ENCODE assay signal across 16 cellular contexts in genomic region chr4:8682725-8683124, GRCh38.
DNase-seq lines count a peak whose midpoint lies in the region; ATAC-seq and TF ChIP-seq lines count a peak whose summit lies in the region.
"Had no signal": no experiment of that assay in that cellular context is flagged by ENCODE, and none has a peak within 500 bp of the region (broad histone marks: within the 10 kb centered on the region; RNA-seq: fewer than 3 reads in every experiment).

No MANE protein-coding gene starts in this region.

- no peak overlapping the region for H2BK12ac ChIP-seq in neuronal stem cell (ENCODE audit: low read length)

- intact Hi-C loops in upper lobe of right lung (cut with DNase I), result no loop called here
- intact Hi-C loops in activated CD4-positive, alpha-beta T cell treated with anti-CD3 and anti-CD28 coated beads for 36 hours (cut with DNase I, micrococcal nuclease), result no loop called here

- H3K27me3 ChIP-seq in BE2C (no peaks in the 10 kb centered on the region), RWPE2 (ENCODE audit: insufficient read depth, poor library complexity, severe bottlenecking) (peaks cover 28% of the 10 kb centered on the region), neuronal stem cell (ENCODE audit: control insufficient read depth in 3 of 3, insufficient read depth in 3 of 3, low read depth in 1 of 3, low read length in 3 of 3) (peaks cover 0 to 12% (median 4%) of the 10 kb centered on the region in 3 experiments), upper lobe of right lung (peaks cover 4% of the 10 kb centered on the region)
- H3K27me3 ChIP-seq: BLaER1 treated with 17β-estradiol and CSF1 and Interleukin-3, amounts not matched to agents 10 nM and 100 nM had no signal

- H3K9ac ChIP-seq in neuronal stem cell (ENCODE audit: low read depth, low read length, poor library complexity), result no peak overlapping the region
- H3K9ac ChIP-seq: BLaER1 treated with 17β-estradiol and CSF1 and Interleukin-3, amounts not matched to agents 10 nM and 100 nM had no signal

- CTCF ChIA-PET in activated CD4-positive, alpha-beta T cell treated with anti-CD3 and anti-CD28 coated beads for 36 hours (lab: Charles Lee), result no interaction called here

- no peak overlapping the region for H3K27ac Mint-ChIP-seq in activated CD4-positive, alpha-beta T cell treated with anti-CD3 and anti-CD28 coated beads for 36 hours
- H3K27ac Mint-ChIP-seq: CD8-positive, alpha-beta T cell; GM23338 had no signal

- no peak overlapping the region for H2AK5ac ChIP-seq in neuronal stem cell (ENCODE audit: low read depth, low read length)

- no peak overlapping the region for H3K4me3 ChIP-seq in BE2C (ENCODE audit: low read depth, low read length)
- no peak overlapping the region for H3K4me3 ChIP-seq in RWPE2 (ENCODE audit: severe bottlenecking)
- no peak overlapping the region for H3K4me3 ChIP-seq in neuronal stem cell (ENCODE audit: low read length in 2 of 2)
- H3K4me3 ChIP-seq in upper lobe of right lung, result no peak overlapping the region
- H3K4me3 ChIP-seq: BLaER1 treated with 17β-estradiol and CSF1 and Interleukin-3, amounts not matched to agents 10 nM and 100 nM; GM23338 had no signal

- H3K27me3 Mint-ChIP-seq in activated CD4-positive, alpha-beta T cell treated with anti-CD3 and anti-CD28 coated beads for 36 hours, result peaks cover 11% of the 10 kb centered on the region

- no peak overlapping the region for H3K4ac ChIP-seq in neuronal stem cell (ENCODE audit: low read length)

- no peaks in the 10 kb centered on the region for H3K36me3 Mint-ChIP-seq in activated CD4-positive, alpha-beta T cell treated with anti-CD3 and anti-CD28 coated beads for 36 hours (ENCODE audit: low read depth)
- H3K36me3 Mint-ChIP-seq: CD8-positive, alpha-beta T cell had no signal

- H3K79me1 ChIP-seq in neuronal stem cell (ENCODE audit: low read depth, low read length), result no peaks in the 10 kb centered on the region

- H3K4me3 Mint-ChIP-seq in activated CD4-positive, alpha-beta T cell treated with anti-CD3 and anti-CD28 coated beads for 36 hours, result no peak overlapping the region
- H3K4me3 Mint-ChIP-seq: CD8-positive, alpha-beta T cell; GM23338 had no signal

- WGBS in neuronal stem cell (ENCODE audit: extremely low coverage in 2 of 2, insufficient read length in 2 of 2, insufficient replicate concordance in 1 of 2), 2 donors, result no CpG with 5 or more reads among the region's 10 CpGs

- POLR2A ChIA-PET in activated CD4-positive, alpha-beta T cell treated with anti-CD3 and anti-CD28 coated beads for 36 hours (lab: Charles Lee), result no interaction called here

- H3K9me3 ChIP-seq in BE2C, result no peaks in the 10 kb centered on the region
- no peaks in the 10 kb centered on the region for H3K9me3 ChIP-seq in RWPE2 (ENCODE audit: severe bottlenecking)
- peaks cover 0 to 2% of the 10 kb centered on the region in 2 donors for H3K9me3 ChIP-seq in neuronal stem cell (replicated peaks in 1 of 2; ENCODE audit: control insufficient read depth in 2 of 2, insufficient read depth in 1 of 2, low read depth in 1 of 2, low read length in 2 of 2)
- no peaks in the 10 kb centered on the region for H3K9me3 ChIP-seq in upper lobe of right lung

- H2BK5ac ChIP-seq in neuronal stem cell (ENCODE audit: low read length), result no peak overlapping the region

- no peak overlapping the region for H2AFZ ChIP-seq in neuronal stem cell (ENCODE audit: low read length)
- H2AFZ ChIP-seq: GM23338 had no signal

- ATAC-seq in RWPE2 (ENCODE audit: low read depth) (no peak), upper lobe of right lung (no peak), HG02938 (IDR thresholded peaks at IDR 0.05; ENCODE audit: unreplicated experiment) (no peak)
- ATAC-seq in activated CD4-positive, alpha-beta T cell treated with anti-CD3 and anti-CD28 coated beads for 36 hours, result no peak
- ATAC-seq: CD8-positive, alpha-beta T cell; GM23338; HCT116 had no signal

- TF ChIP-seq CTCF in BE2C (IDR thresholded peaks at IDR 0.05; ENCODE audit: low read depth, low read length) (no peak), RWPE2 (IDR thresholded peaks at IDR 0.05; ENCODE audit: poor library complexity, severe bottlenecking) (no peak), upper lobe of right lung (IDR thresholded peaks at IDR 0.05) (no peak)

- H3K9me3 Mint-ChIP-seq in activated CD4-positive, alpha-beta T cell treated with anti-CD3 and anti-CD28 coated beads for 36 hours (ENCODE audit: low read depth), result peaks cover 3% of the 10 kb centered on the region
- H3K9me3 Mint-ChIP-seq: CD8-positive, alpha-beta T cell; GM23338 had no signal

- H3K4me1 ChIP-seq in BE2C (no peaks in the 10 kb centered on the region), RWPE2 (ENCODE audit: insufficient read depth, poor library complexity, severe bottlenecking) (no peaks in the 10 kb centered on the region), neuronal stem cell (ENCODE audit: control insufficient read depth in 2 of 2, insufficient read depth in 1 of 2, low read depth in 1 of 2, low read length in 2 of 2) (no peaks in the 10 kb centered on the region), upper lobe of right lung (no peaks in the 10 kb centered on the region)
- H3K4me1 ChIP-seq: BLaER1 treated with 17β-estradiol and CSF1 and Interleukin-3, amounts not matched to agents 10 nM and 100 nM had no signal

- no peak overlapping the region for H2BK120ac ChIP-seq in neuronal stem cell (ENCODE audit: low read depth, low read length)

- H3K36me3 ChIP-seq in BE2C (no peaks in the 10 kb centered on the region), RWPE2 (ENCODE audit: low read depth) (no peaks in the 10 kb centered on the region), neuronal stem cell (replicated peaks in 1 of 2; ENCODE audit: control insufficient read depth in 2 of 2, insufficient read depth in 2 of 2, low read length in 2 of 2) (no peaks in the 10 kb centered on the region), upper lobe of right lung (no peaks in the 10 kb centered on the region)
- H3K36me3 ChIP-seq: BLaER1 treated with 17β-estradiol and CSF1 and Interleukin-3, amounts not matched to agents 10 nM and 100 nM had no signal

- peak overlapping the region; percentile 57 for H3K23ac ChIP-seq in neuronal stem cell (ENCODE audit: low read depth, low read length, poor library complexity)

- H3K27ac ChIP-seq in RWPE2 (ENCODE audit: poor library complexity, severe bottlenecking) (no peak overlapping the region), neuronal stem cell (replicated peaks; ENCODE audit: low read length) (no peak overlapping the region), upper lobe of right lung (no peak overlapping the region)
- H3K27ac ChIP-seq: BLaER1 treated with 17β-estradiol and CSF1 and Interleukin-3, amounts not matched to agents 10 nM and 100 nM had no signal

- no peak overlapping the region for H4K8ac ChIP-seq in neuronal stem cell (ENCODE audit: low read depth, low read length)

- no peak overlapping the region for H3K14ac ChIP-seq in neuronal stem cell (ENCODE audit: low read length)

- peak; percentile 45 for DNase-seq in BE2C
- peak; percentile 16 for DNase-seq in RWPE2 (ENCODE audit: low spot score)
- no peak for DNase-seq in neuronal stem cell (ENCODE audit: low spot score)
- DNase-seq in upper lobe of right lung, result peak; percentile 54
- DNase-seq in activated T-cell treated with anti-CD3 and anti-CD28 coated beads, Interleukin-2, amount 50 U/mL, for 48 hours, result no peak
- DNase-seq in activated CD4-positive, alpha-beta T cell treated with anti-CD3 and anti-CD28 coated beads for 36 hours, result no peak
- DNase-seq: 8988T; Calu3; CD8-positive, alpha-beta T cell; DMS79 treated with DMSO at 0.1 percent for 48 hours; GF-D8; IMR-90 had no signal

- no peak overlapping the region for H4K91ac ChIP-seq in neuronal stem cell (ENCODE audit: low read depth, low read length, poor library complexity)

- no peak overlapping the region for H3K4me2 ChIP-seq in neuronal stem cell (ENCODE audit: insufficient read depth, low read length, poor library complexity, severe bottlenecking)
- H3K4me2 ChIP-seq: BLaER1 treated with 17β-estradiol and CSF1 and Interleukin-3, amounts not matched to agents 10 nM and 100 nM; GM23338 had no signal

- H3K18ac ChIP-seq in neuronal stem cell (ENCODE audit: low read length), result no peak overlapping the region

- H2BK15ac ChIP-seq in neuronal stem cell (ENCODE audit: low read length), result no peak overlapping the region

- no peaks in the 10 kb centered on the region for H3K4me1 Mint-ChIP-seq in activated CD4-positive, alpha-beta T cell treated with anti-CD3 and anti-CD28 coated beads for 36 hours
- H3K4me1 Mint-ChIP-seq: GM23338 had no signal

Comparison
In these comparisons a context has a peak if more than half of its experiments do, and no peak if none do; other contexts are left out.
1. DNase-seq: peak in BE2C (single experiment), RWPE2 (single experiment) and upper lobe of right lung (single experiment); none in neuronal stem cell (single experiment), activated T-cell treated with anti-CD3 and anti-CD28 coated beads, Interleukin-2, amount 50 U/mL, for 48 hours (0 of 2) and activated CD4-positive, alpha-beta T cell treated with anti-CD3 and anti-CD28 coated beads for 36 hours (single experiment).